ENCODE assay signal across 1 cellular context in the genomic region with DNA sequence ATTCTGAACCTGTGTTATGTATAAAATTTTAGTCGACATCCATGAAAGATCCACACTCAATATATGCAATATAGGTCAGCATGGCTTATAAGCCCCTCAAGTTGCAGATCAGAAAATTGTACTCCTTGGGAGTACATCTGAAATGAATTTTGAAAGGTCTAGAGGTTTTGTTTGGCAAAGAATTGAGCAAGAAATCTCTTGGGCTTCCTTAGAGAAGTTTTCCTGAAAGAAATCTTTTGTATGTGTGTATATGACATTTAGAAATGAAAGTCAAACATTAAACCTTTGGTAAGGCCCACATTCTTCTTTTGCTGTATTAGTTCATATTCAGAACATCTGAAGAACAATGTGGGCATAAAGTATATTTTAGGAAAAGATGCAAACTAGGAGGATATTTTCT.
TF ChIP-seq lines count a peak whose summit lies in the region.

No MANE protein-coding gene starts in this region.

TF ChIP-seq in SK-N-SH, 30 proteins besides CTCF, POLR2A, EP300 and RAD21 (continued from another document):
- TF ChIP-seq, protein P1, sequence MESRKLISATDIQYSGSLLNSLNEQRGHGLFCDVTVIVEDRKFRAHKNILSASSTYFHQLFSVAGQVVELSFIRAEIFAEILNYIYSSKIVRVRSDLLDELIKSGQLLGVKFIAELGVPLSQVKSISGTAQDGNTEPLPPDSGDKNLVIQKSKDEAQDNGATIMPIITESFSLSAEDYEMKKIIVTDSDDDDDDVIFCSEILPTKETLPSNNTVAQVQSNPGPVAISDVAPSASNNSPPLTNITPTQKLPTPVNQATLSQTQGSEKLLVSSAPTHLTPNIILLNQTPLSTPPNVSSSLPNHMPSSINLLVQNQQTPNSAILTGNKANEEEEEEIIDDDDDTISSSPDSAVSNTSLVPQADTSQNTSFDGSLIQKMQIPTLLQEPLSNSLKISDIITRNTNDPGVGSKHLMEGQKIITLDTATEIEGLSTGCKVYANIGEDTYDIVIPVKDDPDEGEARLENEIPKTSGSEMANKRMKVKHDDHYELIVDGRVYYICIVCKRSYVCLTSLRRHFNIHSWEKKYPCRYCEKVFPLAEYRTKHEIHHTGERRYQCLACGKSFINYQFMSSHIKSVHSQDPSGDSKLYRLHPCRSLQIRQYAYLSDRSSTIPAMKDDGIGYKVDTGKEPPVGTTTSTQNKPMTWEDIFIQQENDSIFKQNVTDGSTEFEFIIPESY (IDR thresholded peaks at IDR 0.05; ENCODE audit: borderline replicate concordance, low read depth), result no peak
